ENCODE assay signal across 1 cellular context in the genomic region with DNA sequence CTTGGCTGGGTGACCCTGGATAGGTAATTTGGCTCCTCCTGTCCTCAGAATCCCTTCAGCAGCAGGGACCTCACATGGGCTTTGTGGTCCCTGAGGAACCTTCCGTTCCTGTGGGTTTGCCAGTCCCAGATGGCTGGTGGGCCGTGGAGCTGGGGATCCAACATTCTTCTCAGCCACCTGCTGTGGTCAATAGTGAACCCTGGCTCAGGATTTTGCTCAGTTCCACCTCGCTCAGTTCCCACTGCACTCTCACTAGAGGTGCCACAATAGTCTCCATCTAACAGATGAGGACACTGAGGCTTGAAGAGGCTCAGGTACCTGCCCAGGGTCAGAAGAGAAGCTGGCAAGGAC.
TF ChIP-seq lines count a peak whose summit lies in the region.

No MANE protein-coding gene starts in this region.

TF ChIP-seq in K562, 482 proteins besides CTCF, POLR2A, EP300 and RAD21:
- no peak for TF ChIP-seq ETV6 (IDR thresholded peaks at IDR 0.05; ENCODE audit: borderline replicate concordance in 1 of 2, low read depth in 2 of 2, low read length in 1 of 2)
- no peak for TF ChIP-seq ETV6 (CRISPR knock-in tag; IDR thresholded peaks at IDR 0.05; ENCODE audit: borderline replicate concordance)
- TF ChIP-seq, protein P1, sequence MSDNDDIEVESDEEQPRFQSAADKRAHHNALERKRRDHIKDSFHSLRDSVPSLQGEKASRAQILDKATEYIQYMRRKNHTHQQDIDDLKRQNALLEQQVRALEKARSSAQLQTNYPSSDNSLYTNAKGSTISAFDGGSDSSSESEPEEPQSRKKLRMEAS (CRISPR knock-in tag; IDR thresholded peaks at IDR 0.05) = 0 out of 2 replicates have a peak, but pooled peaks have one; percentile 14
- TF ChIP-seq CEBPG (CRISPR knock-in tag; IDR thresholded peaks at IDR 0.05) = 0 out of 2 replicates have a peak, but pooled peaks have one; percentile 23
- no peak for TF ChIP-seq CEBPG (tag; conservative IDR thresholded peaks at IDR 0.05 in 1 of 2, IDR thresholded peaks at IDR 0.05 in 1 of 2)
